ENCODE assay signal across 30 cellular contexts in the genomic region with DNA sequence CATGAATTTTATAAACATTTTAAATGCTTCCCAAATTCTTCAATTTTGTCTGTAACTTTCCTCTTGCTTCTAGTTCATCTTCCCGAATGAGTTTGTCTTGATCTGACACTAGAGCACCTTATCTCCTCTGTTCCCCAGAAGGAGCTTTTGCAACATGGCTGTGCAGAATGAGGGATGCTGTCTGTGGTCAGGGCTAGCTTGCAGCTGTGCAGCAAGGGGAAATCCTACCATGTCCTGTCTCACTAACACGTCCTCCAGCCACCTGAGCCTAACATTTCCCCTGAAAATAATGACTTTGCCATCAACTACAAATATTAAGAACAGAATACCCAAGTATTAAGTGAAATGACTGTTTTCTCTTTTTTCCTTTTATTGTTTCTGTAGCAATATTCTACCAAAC.
A peak's percentile ranks its signal among the peaks of the same experiment; 100 is the strongest.
DNase-seq lines count a peak whose midpoint lies in the region; ATAC-seq, FAIRE-seq and TF ChIP-seq lines count a peak whose summit lies in the region.
"Had no signal": no experiment of that assay in that cellular context is flagged by ENCODE, and none has a peak within 500 bp of the region (broad histone marks: within the 10 kb centered on the region; RNA-seq: fewer than 3 reads in every experiment).

No MANE protein-coding gene starts in this region.

- no peak for TF ChIP-seq POLR2A in GM12878 (IDR thresholded peaks at IDR 0.05; ENCODE audit: low read depth, low read length)

- no peaks in the 10 kb centered on the region for H4K20me1 ChIP-seq in GM12878 (ENCODE audit: control insufficient read depth, insufficient read depth)

- TF ChIP-seq RAD21 in GM12878 (IDR thresholded peaks at IDR 0.05; ENCODE audit: insufficient read depth, low read depth, low read length): no peak

- no peak overlapping the region for H3K27ac ChIP-seq in GM12878 (ENCODE audit: control insufficient read depth, insufficient read depth)
- H3K27ac ChIP-seq: adrenal gland, dorsolateral prefrontal cortex, esophagus muscularis mucosa, foreskin keratinocyte, heart right ventricle, SJCRH30 had no signal

- no peaks in the 10 kb centered on the region for H3K79me2 ChIP-seq in GM12878 (ENCODE audit: control insufficient read depth, insufficient read depth, low read length)

- H3K9me3 ChIP-seq in GM12878 (replicated peaks; ENCODE audit: control insufficient read depth, insufficient read depth, low read length): no peaks in the 10 kb centered on the region
- H3K9me3 ChIP-seq: adrenal gland, esophagus muscularis mucosa, heart right ventricle, MG63, SJCRH30 had no signal

- RAD21 ChIA-PET in GM12878 (lab: Charles Lee; ENCODE audit: unreplicated experiment): no interaction called here

- in situ Hi-C loops in GM12878 (cut with MboI): no loop called here
- in situ Hi-C loops in G401 (cut with HindIII; ENCODE audit: low sequenced_read_pairs): no loop called here

- DNase-seq in NCI-H82 treated with DMSO at 0.1 percent for 48 hours (lab: John Stamatoyannopoulos, UW; ENCODE audit: unreplicated experiment): peak; percentile 16
- DNase-seq in NCI-H82 (lab: John Stamatoyannopoulos, UW): no peak
- no peak for DNase-seq in GM12878 (ENCODE audit: low read depth, low spot score)
- no peak for DNase-seq in left cardiac atrium
- no peak for DNase-seq in NCI-H1417 (lab: John Stamatoyannopoulos, UW)
- DNase-seq in G401 (ENCODE audit: low spot score): no peak
- DNase-seq: 8988T; activated CD4-positive, alpha-beta T cell treated with anti-CD3 and anti-CD28 coated beads for 4 hours; activated naive CD4-positive, alpha-beta T cell treated with anti-CD3 and anti-CD28 coated beads, Interleukin-2, amount 10 ng/mL, durations not matched to agents 7 days and 5 days; adrenal gland; DMS79 treated with DMSO at 0.1 percent for 48 hours; dorsolateral prefrontal cortex; foreskin keratinocyte; HCEC 1CT; heart right ventricle; KG1; MG63; NCI-H1105 treated with DMSO at 0.1 percent for 48 hours; NCI-H2029; NCI-H226; NCI-H774; RPMI8226; T-helper 9 cell had no signal

- no peak overlapping the region for H3K4me2 ChIP-seq in GM12878 (ENCODE audit: control insufficient read depth, insufficient read depth)

- no peaks in the 10 kb centered on the region for H3K27me3 ChIP-seq in GM12878 (replicated peaks in 1 of 2; ENCODE audit: control insufficient read depth in 2 of 2, insufficient read depth in 2 of 2, low read length in 1 of 2)
- H3K27me3 ChIP-seq: adrenal gland, esophagus muscularis mucosa, foreskin keratinocyte, MG63 had no signal

- no peak overlapping the region for H3K9ac ChIP-seq in GM12878 (ENCODE audit: control insufficient read depth, insufficient read depth, low read length)

- SMC1A ChIA-PET in GM12878 (lab: Charles Lee; ENCODE audit: uncharacterized antibody, unreplicated experiment): no interaction called here

- no peak for TF ChIP-seq EP300 in GM12878 (IDR thresholded peaks at IDR 0.05; ENCODE audit: borderline replicate concordance in 1 of 2, control insufficient read depth in 1 of 2, low read depth in 2 of 2, low read length in 2 of 2)

- FAIRE-seq in GM12878 (lab: Jason Lieb, UNC): no peak
- FAIRE-seq: endometrium had no signal

- H2AFZ ChIP-seq in GM12878 (ENCODE audit: control insufficient read depth, low read depth, low read length): no peak overlapping the region

- 0% methylated on average over 2 of the region's 2 CpGs for WGBS in GM12878 (ENCODE audit: insufficient coverage, insufficient replicate concordance, low lambda C conversion rate, missing lambda C conversion rate)

- H3K36me3 ChIP-seq in GM12878 (ENCODE audit: control insufficient read depth in 2 of 2, insufficient read depth in 2 of 2, low read length in 1 of 2): no peaks in the 10 kb centered on the region
- H3K36me3 ChIP-seq: adrenal gland, esophagus muscularis mucosa, heart right ventricle, MG63, SJCRH30 had no signal

- no TSS peak for BruUV-seq in GM12878 (replicated peaks; lab: Mats Ljungman, UMichigan)

- intact Hi-C loops in GM12878 (cut with micrococcal nuclease; ENCODE audit: unreplicated experiment) (no loop called here), left cardiac atrium (cut with DNase I) (no loop called here)

- H3K4me1 ChIP-seq in GM12878 (ENCODE audit: control insufficient read depth, insufficient read depth, low read length): no peaks in the 10 kb centered on the region
- H3K4me1 ChIP-seq: adrenal gland, esophagus muscularis mucosa, foreskin keratinocyte, heart right ventricle had no signal

- POLR2A ChIA-PET in GM12878 (lab: Charles Lee): no interaction called here

- CTCF ChIA-PET in GM12878 (lab: Yijun Ruan, JAX): interaction anchor here (0.9 kb wide), 1 partner anchor 190 kb away, joined by 3 read pairs; no protein-coding TSS in a partner anchor

- TF ChIP-seq CTCF in GM12878 (IDR thresholded peaks at IDR 0.05 in 2 of 3, conservative IDR thresholded peaks at IDR 0.05 in 1 of 3; ENCODE audit: control insufficient read depth in 2 of 3, extremely low read depth in 1 of 3, insufficient read depth in 1 of 3, low read depth in 3 of 3, low read length in 3 of 3): no peak

- no peak overlapping the region for H3K4me3 ChIP-seq in GM12878
- H3K4me3 ChIP-seq: adrenal gland, dorsolateral prefrontal cortex, esophagus muscularis mucosa, heart right ventricle, MG63, SJCRH30 had no signal

- ATAC-seq in HG03095 (IDR thresholded peaks at IDR 0.05; ENCODE audit: unreplicated experiment) (peak; percentile 52), GM12878 (peak; percentile 54; the same call in 2 of the 3 replicates), HG03135 (IDR thresholded peaks at IDR 0.05; ENCODE audit: unreplicated experiment) (no peak), left cardiac atrium (no peak)
- ATAC-seq: activated T-helper 17 cell treated with anti-CD3 and anti-CD28 coated beads, Interleukin-2, amount 50 U/mL, for 72 hours; foreskin keratinocyte; heart right ventricle; stimulated activated effector memory CD8-positive, alpha-beta T cell treated with anti-CD3 and anti-CD28 coated beads, Interleukin-12 subunit alpha, Interleukin-12 subunit beta, amount 100 ng/mL, for 72 hours had no signal

TF ChIP-seq in GM12878, 131 proteins besides CTCF, POLR2A, EP300 and RAD21:
- TF ChIP-seq, protein P1, sequence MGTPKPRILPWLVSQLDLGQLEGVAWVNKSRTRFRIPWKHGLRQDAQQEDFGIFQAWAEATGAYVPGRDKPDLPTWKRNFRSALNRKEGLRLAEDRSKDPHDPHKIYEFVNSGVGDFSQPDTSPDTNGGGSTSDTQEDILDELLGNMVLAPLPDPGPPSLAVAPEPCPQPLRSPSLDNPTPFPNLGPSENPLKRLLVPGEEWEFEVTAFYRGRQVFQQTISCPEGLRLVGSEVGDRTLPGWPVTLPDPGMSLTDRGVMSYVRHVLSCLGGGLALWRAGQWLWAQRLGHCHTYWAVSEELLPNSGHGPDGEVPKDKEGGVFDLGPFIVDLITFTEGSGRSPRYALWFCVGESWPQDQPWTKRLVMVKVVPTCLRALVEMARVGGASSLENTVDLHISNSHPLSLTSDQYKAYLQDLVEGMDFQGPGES (IDR thresholded peaks at IDR 0.05): no peak
- no peak for TF ChIP-seq PML (IDR thresholded peaks at IDR 0.05; ENCODE audit: low read length)
- no peak for TF ChIP-seq ATF7 (IDR thresholded peaks at IDR 0.05; ENCODE audit: low read depth)
- no peak for TF ChIP-seq ZNF217 (IDR thresholded peaks at IDR 0.05)
- TF ChIP-seq, protein P2, sequence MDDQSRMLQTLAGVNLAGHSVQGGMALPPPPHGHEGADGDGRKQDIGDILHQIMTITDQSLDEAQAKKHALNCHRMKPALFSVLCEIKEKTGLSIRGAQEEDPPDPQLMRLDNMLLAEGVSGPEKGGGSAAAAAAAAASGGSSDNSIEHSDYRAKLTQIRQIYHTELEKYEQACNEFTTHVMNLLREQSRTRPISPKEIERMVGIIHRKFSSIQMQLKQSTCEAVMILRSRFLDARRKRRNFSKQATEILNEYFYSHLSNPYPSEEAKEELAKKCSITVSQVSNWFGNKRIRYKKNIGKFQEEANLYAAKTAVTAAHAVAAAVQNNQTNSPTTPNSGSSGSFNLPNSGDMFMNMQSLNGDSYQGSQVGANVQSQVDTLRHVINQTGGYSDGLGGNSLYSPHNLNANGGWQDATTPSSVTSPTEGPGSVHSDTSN (IDR thresholded peaks at IDR 0.05; ENCODE audit: insufficient replicate concordance, low read depth, low read length): no peak
- no peak for TF ChIP-seq BMI1 (IDR thresholded peaks at IDR 0.05; ENCODE audit: borderline replicate concordance)
- TF ChIP-seq RUNX3 (IDR thresholded peaks at IDR 0.05; ENCODE audit: low read length): peak; percentile 25; the same call in 1 of the 2 replicates
- no peak for TF ChIP-seq STAT3 (IDR thresholded peaks at IDR 0.05; ENCODE audit: low read depth, low read length)

Comparison
In these comparisons a context has a peak if more than half of its experiments do, and no peak if none do; other contexts are left out.
1. ATAC-seq: peak in HG03095 (single experiment) and GM12878 (single experiment); none in HG03135 (single experiment) and left cardiac atrium (0 of 2).